ENCODE assay signal across 20 cellular contexts in the genomic region with DNA sequence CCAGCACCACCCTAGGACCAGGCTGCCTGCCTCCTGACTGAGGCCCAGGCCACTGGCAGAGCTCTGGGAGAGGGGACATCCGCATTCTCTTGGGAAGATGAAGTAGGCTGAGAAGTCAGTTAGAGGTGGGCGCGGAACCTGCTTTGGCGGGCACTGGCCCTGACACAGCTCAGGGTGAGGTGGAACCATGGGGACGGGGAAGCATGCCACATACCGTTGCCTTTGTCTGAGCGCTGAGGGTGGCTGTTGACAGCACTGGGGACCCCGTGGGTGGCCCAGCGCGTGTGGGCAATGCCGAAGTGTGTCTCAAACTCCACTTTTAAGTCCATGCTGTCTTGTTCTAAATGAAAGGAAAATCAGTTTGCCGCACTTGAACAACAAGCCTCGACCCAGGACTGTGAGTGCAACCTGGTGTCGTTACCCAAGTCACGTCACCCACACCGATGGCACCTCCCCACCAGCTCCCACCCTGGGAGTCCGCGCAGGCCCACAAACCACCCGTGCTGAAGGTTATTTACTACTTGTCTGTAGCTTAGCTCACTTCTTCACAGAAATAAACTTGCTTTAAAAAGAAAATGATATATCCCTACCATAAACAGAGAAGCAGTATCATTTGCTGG.
"Had no signal": no experiment of that assay in that cellular context is flagged by ENCODE, and none has a peak within 500 bp of the region (broad histone marks: within the 10 kb centered on the region; RNA-seq: fewer than 3 reads in every experiment).

No MANE protein-coding gene starts in this region.

- H3K79me2 ChIP-seq: hepatocyte, parathyroid adenoma had no signal

- H3K9me3 ChIP-seq: colonic mucosa had no signal

- H2AFZ ChIP-seq: hepatocyte, neural progenitor cell, parathyroid adenoma had no signal

- DNase-seq: cerebellar nuclear complex; colonic mucosa; dermis blood vessel endothelial cell; effector CD4-positive, alpha-beta T cell; endodermal cell; erythroblast; foreskin keratinocyte; head of caudate nucleus; natural killer cell; occipital lobe; stimulated activated CD4-positive, alpha-beta T cell treated with anti-CD3 and anti-CD28 coated beads, Interleukin-12 subunit alpha, Interleukin-12 subunit beta, amount 100 ng/mL, for 4 hours; stimulated activated naive CD4-positive, alpha-beta T cell treated with Interleukin-2 at 50 U/mL for 16 hours; trophoblast cell had no signal

- H3K4me3 Mint-ChIP-seq: endodermal cell, mesothelial cell of epicardium, natural killer cell, neural progenitor cell had no signal

- H3K27me3 ChIP-seq: colonic mucosa, hepatocyte, neural progenitor cell had no signal

- H3K4me2 ChIP-seq: hepatocyte, neural progenitor cell had no signal

- H3K36me3 Mint-ChIP-seq: natural killer cell had no signal

- H3K27ac ChIP-seq: colonic mucosa, foreskin keratinocyte, hepatocyte, neural progenitor cell, parathyroid adenoma had no signal

- H3K9ac ChIP-seq: neural progenitor cell, parathyroid adenoma had no signal

- H3K4me1 ChIP-seq: colonic mucosa, foreskin keratinocyte, parathyroid adenoma had no signal

- H3K4me3 ChIP-seq: colonic mucosa, hepatocyte, neural progenitor cell had no signal

- FAIRE-seq: endothelial cell of umbilical vein, urothelium cell line had no signal

- ATAC-seq: foreskin keratinocyte, natural killer cell, sciatic nerve had no signal

- H3K4me1 Mint-ChIP-seq: natural killer cell had no signal

- H3K36me3 ChIP-seq: colonic mucosa, neural progenitor cell had no signal

- H3K9me3 Mint-ChIP-seq: mesothelial cell of epicardium, natural killer cell had no signal

- H3K27ac Mint-ChIP-seq: endodermal cell, mesothelial cell of epicardium, natural killer cell, neural progenitor cell had no signal
